ENCODE assay signal across 36 cellular contexts in genomic region chr13:95027638-95028037, GRCh38.
"Had no signal": no experiment of that assay in that cellular context is flagged by ENCODE, and none has a peak within 500 bp of the region (broad histone marks: within the 10 kb centered on the region; RNA-seq: fewer than 3 reads in every experiment).

No MANE protein-coding gene starts in this region.

- H3K9me3 ChIP-seq: MG63 had no signal

- H3K27me3 ChIP-seq: MG63 had no signal

- H3K4me3 ChIP-seq: MG63 had no signal

- DNase-seq: Karpas-422, Kasumi-1, MG63, MM.1S, MV-4-11, NCI-H1048, NCI-H1092, NCI-H1092 treated with DMSO at 0.1 percent for 48 hours, NCI-H1105, NCI-H1105 treated with DMSO at 0.1 percent for 48 hours, NCI-H1417 treated with DMSO at 0.1 percent for 48 hours, NCI-H1436, NCI-H1436 treated with DMSO at 0.1 percent for 48 hours, NCI-H146, NCI-H1694, NCI-H1694 treated with DMSO at 0.1 percent for 48 hours, NCI-H187, NCI-H187 treated with DMSO at 0.1 percent for 48 hours, NCI-H1930, NCI-H2029, NCI-H2029 treated with DMSO at 0.1 percent for 48 hours, NCI-H2081, NCI-H2081 treated with DMSO at 0.1 percent for 48 hours, NCI-H2107, NCI-H2171, NCI-H2171 treated with DMSO at 0.1 percent for 48 hours, NCI-H2227 treated with DMSO at 0.1 percent for 48 hours, NCI-H226, NCI-H345, NCI-H446, NCI-H446 treated with DMSO at 0.1 percent for 48 hours, NCI-H510A, NCI-H510A treated with DMSO at 0.1 percent for 48 hours, NCI-H524, NCI-H524 treated with DMSO at 0.1 percent for 48 hours, NCI-H526 had no signal
